Comparison of ENCODE assay signal across 1 cellular context in genomic region chr1:87720561-87720960, GRCh38.
TF ChIP-seq lines count a peak whose summit lies in the region.

No MANE protein-coding gene starts in this region.

TF ChIP-seq in HepG2, 621 proteins besides CTCF, POLR2A, EP300 and RAD21 (continued from another document):
- TF ChIP-seq, protein P1, sequence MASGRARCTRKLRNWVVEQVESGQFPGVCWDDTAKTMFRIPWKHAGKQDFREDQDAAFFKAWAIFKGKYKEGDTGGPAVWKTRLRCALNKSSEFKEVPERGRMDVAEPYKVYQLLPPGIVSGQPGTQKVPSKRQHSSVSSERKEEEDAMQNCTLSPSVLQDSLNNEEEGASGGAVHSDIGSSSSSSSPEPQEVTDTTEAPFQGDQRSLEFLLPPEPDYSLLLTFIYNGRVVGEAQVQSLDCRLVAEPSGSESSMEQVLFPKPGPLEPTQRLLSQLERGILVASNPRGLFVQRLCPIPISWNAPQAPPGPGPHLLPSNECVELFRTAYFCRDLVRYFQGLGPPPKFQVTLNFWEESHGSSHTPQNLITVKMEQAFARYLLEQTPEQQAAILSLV (CRISPR knock-in tag; IDR thresholded peaks at IDR 0.05; ENCODE audit: borderline replicate concordance): no peak
- TF ChIP-seq FOXP1 (IDR thresholded peaks at IDR 0.05) (no peak), FOXP1 (CRISPR knock-in tag; IDR thresholded peaks at IDR 0.05) (0 out of 2 replicates have a peak, but pooled peaks have one; percentile 34), MED1 (CRISPR knock-in tag; IDR thresholded peaks at IDR 0.05) (peak; percentile 53; the same call in 1 of the 2 replicates), ZNF281 (CRISPR knock-in tag; IDR thresholded peaks at IDR 0.05; ENCODE audit: borderline replicate concordance) (peak; percentile 16; the same call in 1 of the 2 replicates), RBAK (CRISPR knock-in tag; IDR thresholded peaks at IDR 0.05) (peak; percentile 73; the same call in 1 of the 2 replicates), ZNF768 (CRISPR knock-in tag; IDR thresholded peaks at IDR 0.05) (no peak), SOX13 (IDR thresholded peaks at IDR 0.05) (no peak), SOX13 (CRISPR knock-in tag; conservative IDR thresholded peaks at IDR 0.05 in 1 of 2, IDR thresholded peaks at IDR 0.05 in 1 of 2) (peak in 1 of 2 experiments; percentile 68; a peak in 2 of 4 replicates), ZNF775 (CRISPR knock-in tag; IDR thresholded peaks at IDR 0.05; ENCODE audit: borderline replicate concordance) (peak; percentile 97), POGZ (CRISPR knock-in tag; IDR thresholded peaks at IDR 0.05) (peak; percentile 50; the same call in 1 of the 2 replicates), SNAI1 (CRISPR knock-in tag; IDR thresholded peaks at IDR 0.05; ENCODE audit: borderline replicate concordance) (no peak), SALL1 (CRISPR knock-in tag; IDR thresholded peaks at IDR 0.05) (peak; percentile 39; the same call in 1 of the 2 replicates)
- TF ChIP-seq, protein P2, sequence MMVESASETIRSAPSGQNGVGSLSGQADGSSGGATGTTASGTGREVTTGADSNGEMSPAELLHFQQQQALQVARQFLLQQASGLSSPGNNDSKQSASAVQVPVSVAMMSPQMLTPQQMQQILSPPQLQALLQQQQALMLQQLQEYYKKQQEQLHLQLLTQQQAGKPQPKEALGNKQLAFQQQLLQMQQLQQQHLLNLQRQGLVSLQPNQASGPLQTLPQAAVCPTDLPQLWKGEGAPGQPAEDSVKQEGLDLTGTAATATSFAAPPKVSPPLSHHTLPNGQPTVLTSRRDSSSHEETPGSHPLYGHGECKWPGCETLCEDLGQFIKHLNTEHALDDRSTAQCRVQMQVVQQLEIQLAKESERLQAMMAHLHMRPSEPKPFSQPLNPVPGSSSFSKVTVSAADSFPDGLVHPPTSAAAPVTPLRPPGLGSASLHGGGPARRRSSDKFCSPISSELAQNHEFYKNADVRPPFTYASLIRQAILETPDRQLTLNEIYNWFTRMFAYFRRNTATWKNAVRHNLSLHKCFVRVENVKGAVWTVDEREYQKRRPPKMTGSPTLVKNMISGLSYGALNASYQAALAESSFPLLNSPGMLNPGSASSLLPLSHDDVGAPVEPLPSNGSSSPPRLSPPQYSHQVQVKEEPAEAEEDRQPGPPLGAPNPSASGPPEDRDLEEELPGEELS (CRISPR knock-in tag; IDR thresholded peaks at IDR 0.05): 0 out of 2 replicates have a peak, but pooled peaks have one; percentile 16
